In the genomic region with DNA sequence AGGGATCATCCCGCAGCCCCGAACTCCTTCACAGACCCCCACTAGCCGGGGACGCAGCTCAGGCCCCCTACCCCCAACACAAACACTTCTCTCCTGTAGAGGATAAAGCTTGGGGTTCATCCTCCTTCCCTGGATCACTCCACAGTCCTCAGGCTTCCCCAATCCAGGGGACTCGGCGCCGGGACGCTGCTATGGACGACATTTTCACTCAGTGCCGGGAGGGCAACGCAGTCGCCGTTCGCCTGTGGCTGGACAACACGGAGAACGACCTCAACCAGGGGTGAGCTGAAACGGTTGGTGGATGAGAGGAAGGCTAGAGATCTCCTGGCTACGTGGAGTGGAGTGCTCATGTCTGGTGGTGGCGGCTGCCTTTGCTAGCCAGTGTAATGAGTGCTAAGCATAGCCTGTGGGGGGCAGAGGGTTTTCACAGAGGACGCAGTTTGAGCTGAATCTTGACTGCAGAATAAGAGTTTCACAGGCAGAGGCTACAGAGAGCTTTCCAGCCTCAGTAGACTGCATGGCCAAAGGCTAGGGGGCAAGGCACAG, we compare ENCODE assay signal across 7 cellular contexts. TPM values are rescaled to one million over a fixed set of nuclear protein-coding genes. Genes with fewer than 3 reads are reported as not detected.
DNase-seq lines count a peak whose midpoint lies in the region; ATAC-seq and TF ChIP-seq lines count a peak whose summit lies in the region.

No MANE protein-coding gene starts in this region.

- H3K27ac ChIP-seq in KMS-11 (peak overlapping the region; percentile 56), spleen (peak overlapping the region; percentile 90 to 98 (median 94))

- intact Hi-C loops in spleen (cut with DNase I; ENCODE audit: low total_unique reads): loop anchor here (5.0 kb wide), 1 partner anchor 78 kb away; a partner anchor contains a TSS

- peak; percentile 34 for ATAC-seq in GM21825 (IDR thresholded peaks at IDR 0.05; ENCODE audit: unreplicated experiment)

- peak overlapping the region; percentile 95 for H2AFZ ChIP-seq in KMS-11 (ENCODE audit: low read depth)

- H3K4me1 ChIP-seq in KMS-11 (ENCODE audit: low read depth, poor library complexity, severe bottlenecking) (peaks cover 51% of the 10 kb centered on the region), spleen (peaks cover 61 to 90% (median 77%) of the 10 kb centered on the region in 6 donors)

- no peaks in the 10 kb centered on the region for H3K9me3 ChIP-seq in spleen

- H3K36me3 ChIP-seq in KMS-11 (ENCODE audit: insufficient read depth) (no peaks in the 10 kb centered on the region; the same call in 1 of the 2 replicates), spleen (peaks cover 0 to 63% (median 40%) of the 10 kb centered on the region in 6 donors)

- peaks cover 64% of the 10 kb centered on the region for H3K79me2 ChIP-seq in KMS-11 (ENCODE audit: insufficient read depth, low read depth)

- H3K4me3 ChIP-seq in GM12865 (ENCODE audit: low read depth, low read length): peak overlapping the region; percentile 82
- no peak overlapping the region for H3K4me3 ChIP-seq in KMS-11 (IDR thresholded peaks at IDR 0.05; ENCODE audit: insufficient read depth, low read depth, low read length)
- peak overlapping the region; percentile 88 to 97 for H3K4me3 ChIP-seq in cardiac fibroblast (replicated peaks in 1 of 2; ENCODE audit: low read depth in 2 of 2, low read length in 2 of 2)
- peak overlapping the region; percentile 60 to 91 (median 84) for H3K4me3 ChIP-seq in spleen

- 0 to 1% (median 1%) methylated on average over 15 to 20 of the region's 20 CpGs for WGBS in spleen, 5 donors

- H3K9ac ChIP-seq in KMS-11: peak overlapping the region; percentile 84

- DNase-seq in GM12865 (ENCODE audit: low read depth) (peak; percentile 75), UCSD-AML1 (lab: John Stamatoyannopoulos, UW; ENCODE audit: unreplicated experiment) (peak; percentile 69), cardiac fibroblast (ENCODE audit: low read depth in 2 of 2) (peak; percentile 66 to 78), inferior parietal cortex (ENCODE audit: extremely low spot score) (peak; percentile 62), spleen (peak; percentile 89)

- H3K27me3 ChIP-seq in KMS-11 (ENCODE audit: insufficient read depth, low read depth): no peaks in the 10 kb centered on the region
- H3K27me3 ChIP-seq in spleen (replicated peaks in 1 of 7): no peaks in the 10 kb centered on the region

- peak overlapping the region; percentile 97 for H3K4me2 ChIP-seq in KMS-11

- peak in 1 of 3 donors; percentile 18 for TF ChIP-seq POLR2A in spleen (IDR thresholded peaks at IDR 0.05)

- TF ChIP-seq CTCF in GM12865 (IDR thresholded peaks at IDR 0.05; ENCODE audit: insufficient read depth, low read depth, low read length, missing control alignments): peak; percentile 24
- TF ChIP-seq CTCF in KMS-11 (conservative IDR thresholded peaks at IDR 0.05; ENCODE audit: low read depth, low read length): no peak
- peak; percentile 33 for TF ChIP-seq CTCF in cardiac fibroblast (IDR thresholded peaks at IDR 0.05; ENCODE audit: low read depth, low read length)
- TF ChIP-seq CTCF in spleen (IDR thresholded peaks at IDR 0.05 in 8 of 11, conservative IDR thresholded peaks at IDR 0.05 in 3 of 11): peak in 3 of 11 experiments; percentile 12 to 38 (median 21)

- no peaks in the 10 kb centered on the region for H4K20me1 ChIP-seq in KMS-11 (ENCODE audit: insufficient read depth)

RNA-seq across cellular contexts. Expression of a gene that starts 0.6 kb away (rescaled TPM):
- 100 to 1,000 TPM; 122 to 194 (median 141) TPM for total RNA-seq in spleen
- polyA plus RNA-seq in spleen: 100 to 1,000 TPM in 1 of 3 donors, 10 to 100 TPM in 2; 71.4 to 108 (median 76.5) TPM

RNA-seq across cellular contexts. Expression of a gene that starts 0.7 kb away (rescaled TPM):
- total RNA-seq in spleen: 10 to 100 TPM; 17.0 to 26.0 (median 22.7) TPM
- polyA plus RNA-seq in spleen: 10 to 100 TPM; 23.7 to 28.4 (median 26.5) TPM

RNA-seq across cellular contexts. Expression of a gene that starts 7.9 kb away (rescaled TPM):
- total RNA-seq in spleen: 100 to 1,000 TPM; 133 to 159 (median 148) TPM
- polyA plus RNA-seq in spleen: 100 to 1,000 TPM; 103 to 151 (median 140) TPM

RNA-seq across cellular contexts. Expression of a gene that starts 15.1 kb away (rescaled TPM):
- 100 to 1,000 TPM; 159 to 306 (median 232) TPM for total RNA-seq in spleen
- 10 to 100 TPM; 54.9 to 61.6 (median 60.6) TPM for polyA plus RNA-seq in spleen

RNA-seq across cellular contexts. Expression of a gene that starts 51.5 kb away (rescaled TPM):
- 10 to 100 TPM; 29.8 to 58.8 (median 43.4) TPM for total RNA-seq in spleen
- 1 to 10 TPM; 1.9 to 7.6 (median 3.1) TPM for polyA plus RNA-seq in spleen
